Comparison of ENCODE assay signal across 8 cellular contexts in the genomic region with DNA sequence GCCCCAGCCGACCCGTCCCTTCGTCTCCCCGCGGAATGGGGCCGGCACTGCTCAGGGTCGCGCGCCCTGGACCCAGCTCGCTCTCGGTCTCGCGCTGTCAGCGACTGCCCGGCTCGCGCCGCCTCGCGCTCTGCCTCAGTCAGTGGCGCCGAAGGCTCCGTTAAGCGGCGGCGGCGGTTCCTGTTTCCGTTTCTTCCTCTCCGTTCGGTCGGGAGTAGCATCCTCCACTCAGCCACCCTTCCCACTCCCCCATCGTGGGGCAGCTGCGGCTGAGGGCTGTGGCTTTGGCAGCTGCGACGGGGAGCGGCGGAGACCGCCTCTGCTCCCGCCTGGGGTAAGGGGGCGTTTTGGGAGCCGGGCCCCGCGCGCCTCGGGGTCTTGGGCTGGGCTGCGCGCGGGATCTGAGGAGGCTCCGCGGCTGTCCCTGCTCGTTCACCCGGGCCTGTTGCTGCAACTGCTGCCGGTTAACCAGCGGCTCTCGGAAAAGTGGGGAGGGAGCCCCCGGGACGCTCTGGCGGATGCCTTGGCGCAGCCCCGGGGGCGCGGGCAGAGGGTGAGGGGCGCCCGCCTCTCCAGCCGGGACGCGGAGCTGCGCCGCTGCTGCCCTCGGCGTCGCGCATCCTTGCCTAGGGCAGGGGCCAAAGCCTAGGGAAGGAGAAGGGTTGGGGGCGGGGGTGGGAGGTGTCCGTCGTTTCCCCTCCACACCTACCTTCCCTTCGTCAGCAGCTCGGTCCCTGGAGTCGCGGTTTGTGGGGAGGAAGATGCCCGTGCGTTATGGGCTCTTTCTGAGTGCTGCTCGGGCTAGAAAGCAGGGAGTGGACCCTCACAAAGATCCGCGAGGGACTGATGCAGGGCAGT. TPM values are rescaled to one million over a fixed set of nuclear protein-coding genes. Genes with fewer than 3 reads are reported as not detected.
A peak's percentile ranks its signal among the peaks of the same experiment; 100 is the strongest.
DNase-seq lines count a peak whose midpoint lies in the region; ATAC-seq and TF ChIP-seq lines count a peak whose summit lies in the region.

No MANE protein-coding gene starts in this region.

- H3K79me2 ChIP-seq in Karpas-422 (ENCODE audit: low read length) = peaks cover 51% of the 10 kb centered on the region

- TF ChIP-seq POLR2A in body of pancreas (IDR thresholded peaks at IDR 0.05) = no peak

- H3K27ac ChIP-seq in Karpas-422 (ENCODE audit: low read length) (peak overlapping the region; percentile 40), body of pancreas (peak overlapping the region; percentile 91 to 95 (median 94)), skin epidermis (peak overlapping the region; percentile 44 to 97 (median 89))

- H3K4me1 ChIP-seq in Karpas-422 (ENCODE audit: low read length) = peaks cover 46% of the 10 kb centered on the region
- peaks cover 12% of the 10 kb centered on the region for H3K4me1 ChIP-seq in body of pancreas

- H3K27me3 ChIP-seq in Karpas-422 (ENCODE audit: low read length) (no peaks in the 10 kb centered on the region), body of pancreas (no peaks in the 10 kb centered on the region)

- intact Hi-C loops in body of pancreas (cut with DNase I) = no loop called here

- no peaks in the 10 kb centered on the region for H3K9me3 ChIP-seq in Karpas-422 (ENCODE audit: low read length)
- no peaks in the 10 kb centered on the region for H3K9me3 ChIP-seq in body of pancreas

- ATAC-seq in GM21786 (IDR thresholded peaks at IDR 0.05; ENCODE audit: unreplicated experiment) (peak; percentile 40), body of pancreas (peak; percentile 54)

- peak overlapping the region; percentile 84 for H3K9ac ChIP-seq in Karpas-422 (ENCODE audit: low read length)

- peak; percentile 92 for DNase-seq in Karpas-422
- peak; percentile 66 for DNase-seq in SW480 (ENCODE audit: low spot score)
- peak in 1 of 4 donors; percentile 15 for DNase-seq in body of pancreas
- DNase-seq in iPS-NIHi11 (ENCODE audit: low spot score) = peak; percentile 37
- no peak for DNase-seq in central memory CD4-positive, alpha-beta T cell

- H3K9me2 ChIP-seq in Karpas-422 (replicated peaks; ENCODE audit: insufficient read depth, low read length) = no peaks in the 10 kb centered on the region

- H3K4me2 ChIP-seq in Karpas-422 (ENCODE audit: low read depth, low read length, poor library complexity, severe bottlenecking) = peak overlapping the region; percentile 80

- H3K36me3 ChIP-seq in Karpas-422 (ENCODE audit: insufficient read depth, low read length) = no peaks in the 10 kb centered on the region
- H3K36me3 ChIP-seq in body of pancreas (replicated peaks in 1 of 2; ENCODE audit: insufficient read depth in 1 of 2, low read depth in 2 of 2) = no peaks in the 10 kb centered on the region

- TF ChIP-seq CTCF in body of pancreas (IDR thresholded peaks at IDR 0.05) = peak in 1 of 7 experiments; percentile 8

- H2AFZ ChIP-seq in Karpas-422 (ENCODE audit: low read length) = peak overlapping the region; percentile 31

- 0 out of 2 replicates have a peak, but pooled peaks cover 4% of the 10 kb centered on the region for H4K20me1 ChIP-seq in Karpas-422 (ENCODE audit: insufficient read depth, low read depth, low read length)

- 0% methylated on average over 10 to 74 of the region's 85 CpGs for WGBS in body of pancreas, 2 donors

- H3K4me3 ChIP-seq in GM08714 (ENCODE audit: low read length) (peak overlapping the region; percentile 93), Karpas-422 (ENCODE audit: low read length) (peak overlapping the region; percentile 85), body of pancreas (peak overlapping the region; percentile 77 to 95), skin epidermis (peak overlapping the region; percentile 68 to 91 (median 75))

RNA-seq across cellular contexts. Expression of gene FUT8, which starts 0.6 kb away (rescaled TPM):
- total RNA-seq in Karpas-422 (2014; rRNA removed; shearing (Covaris generic); ENCODE audit: low replicate concordance) = 31.7 and 33.0 TPM in 2 replicates
- total RNA-seq in body of pancreas = 10 to 100 TPM; 31.1 to 33.0 TPM

Comparison
In these comparisons a context has a peak if more than half of its experiments do, and no peak if none do; other contexts are left out.
1. H3K27ac ChIP-seq: peak in every context shown above with its lines; median percentile 94 in body of pancreas; 89 in skin epidermis; 40 in Karpas-422.